Comparison of ENCODE assay signal across 9 cellular contexts in genomic region chr4:39458161-39458504, GRCh38. TPM values are rescaled to one million over a fixed set of nuclear protein-coding genes. Genes with fewer than 3 reads are reported as not detected.
DNase-seq lines count a peak whose midpoint lies in the region; ATAC-seq and TF ChIP-seq lines count a peak whose summit lies in the region.
"Not testable (repeated sequence)": the region's sequence is repeated elsewhere in the genome, so short reads cannot be mapped to it uniquely, and the experiment has no call there.
"Had no signal": no experiment of that assay in that cellular context is flagged by ENCODE, and none has a peak within 500 bp of the region (broad histone marks: within the 10 kb centered on the region; RNA-seq: fewer than 3 reads in every experiment).

No MANE protein-coding gene starts in this region.

- H4K20me1 ChIP-seq in neural cell (ENCODE audit: insufficient read depth): not testable (repeated sequence)

- H3F3A ChIP-seq in neural cell (ENCODE audit: insufficient read depth, low read length, poor library complexity, severe bottlenecking): not testable (repeated sequence)

- peak overlapping the region; percentile 100 for H2AFZ ChIP-seq in neural cell (ENCODE audit: low read depth, low read length)

- not testable (repeated sequence) for TF ChIP-seq RAD21 in neural cell (conservative IDR thresholded peaks at IDR 0.05)

- POLR2A ChIA-PET in CD4-positive, alpha-beta memory T cell (lab: Charles Lee; ENCODE audit: partially characterized antibody): interaction anchor here (0.6 to 4.1 kb wide), 18 partner anchors 8 to 843 kb away, joined by 3 to 39 read pairs (median 4); partner anchors contain the start of genes PDS5A, RFC1, SMIM14 and UBE2K

- H3K27ac ChIP-seq in CD4-positive, alpha-beta memory T cell (ENCODE audit: low read depth, low read length): peak overlapping the region; percentile 99
- H3K27ac ChIP-seq in RWPE2 (ENCODE audit: poor library complexity, severe bottlenecking): peak overlapping the region; percentile 82
- peak overlapping the region; percentile 91 for H3K27ac ChIP-seq in iPS-20b (ENCODE audit: low read length)
- H3K27ac ChIP-seq in neural cell (ENCODE audit: low read length): peak overlapping the region; percentile 95
- H3K27ac ChIP-seq in substantia nigra (ENCODE audit: low read depth, low read length, poor library complexity, severe bottlenecking): peak overlapping the region; percentile 85

- H3K4me1 ChIP-seq in CD4-positive, alpha-beta memory T cell (ENCODE audit: insufficient read depth, low read length): peaks cover 33% of the 10 kb centered on the region
- H3K4me1 ChIP-seq in RWPE2 (ENCODE audit: insufficient read depth, poor library complexity, severe bottlenecking); iPS-20b (ENCODE audit: insufficient read depth, low read length): not testable (repeated sequence)
- H3K4me1 ChIP-seq in endocrine pancreas (ENCODE audit: control insufficient read depth, insufficient read depth, low read length): peaks cover 16% of the 10 kb centered on the region

- peak overlapping the region; percentile 99 to 100 (median 100) for H3K27ac Mint-ChIP-seq in CD4-positive, alpha-beta memory T cell
- peak overlapping the region; percentile 100 for H3K27ac Mint-ChIP-seq in activated naive CD8-positive, alpha-beta T cell treated with anti-CD3 and anti-CD28 coated beads for 36 hours

- TF ChIP-seq EP300 in neural cell (conservative IDR thresholded peaks at IDR 0.05; ENCODE audit: poor library complexity, severe bottlenecking): not testable (repeated sequence)

- peak overlapping the region; percentile 96 to 97 for H3K4me3 ChIP-seq in CD4-positive, alpha-beta memory T cell (ENCODE audit: low read length in 2 of 2)
- H3K4me3 ChIP-seq in RWPE2 (ENCODE audit: severe bottlenecking) (peak overlapping the region; percentile 92), endocrine pancreas (ENCODE audit: control insufficient read depth, insufficient read depth, low read length) (peak overlapping the region; percentile 87), iPS-20b (ENCODE audit: low read length) (peak overlapping the region; percentile 98), neural cell (ENCODE audit: low read length) (peak overlapping the region; percentile 94)

- H3K4me1 Mint-ChIP-seq in CD4-positive, alpha-beta memory T cell: peaks cover 22 to 59% (median 33%) of the 10 kb centered on the region in 4 donors
- peaks cover 44% of the 10 kb centered on the region for H3K4me1 Mint-ChIP-seq in activated naive CD8-positive, alpha-beta T cell treated with anti-CD3 and anti-CD28 coated beads for 36 hours

- H3K9me3 Mint-ChIP-seq in CD4-positive, alpha-beta memory T cell; activated naive CD8-positive, alpha-beta T cell treated with anti-CD3 and anti-CD28 coated beads for 36 hours: not testable (repeated sequence)

- peak overlapping the region; percentile 96 to 99 (median 98) for H3K4me3 Mint-ChIP-seq in CD4-positive, alpha-beta memory T cell
- H3K4me3 Mint-ChIP-seq in activated naive CD8-positive, alpha-beta T cell treated with anti-CD3 and anti-CD28 coated beads for 36 hours: peak overlapping the region; percentile 94

- ATAC-seq in HG02973 (IDR thresholded peaks at IDR 0.05; ENCODE audit: unreplicated experiment): peak; percentile 1
- ATAC-seq in RWPE2 (ENCODE audit: low read depth): not testable (repeated sequence)

- H3K9me2 ChIP-seq in neural cell (ENCODE audit: insufficient read depth, low read length): not testable (repeated sequence)

- not testable (repeated sequence) for H3K9me3 ChIP-seq in CD4-positive, alpha-beta memory T cell (ENCODE audit: control insufficient read depth in 1 of 2, low read length in 2 of 2); RWPE2 (ENCODE audit: severe bottlenecking); endocrine pancreas (ENCODE audit: control insufficient read depth, low read length); iPS-20b (ENCODE audit: insufficient read depth, low read depth, low read length); neural cell (ENCODE audit: low read length)

- CTCF ChIA-PET in CD4-positive, alpha-beta memory T cell (lab: Charles Lee; ENCODE audit: partially characterized antibody): interaction anchor here (0.9 to 1.6 kb wide), 2 partner anchors 11 to 518 kb away, joined by 3 to 7 read pairs; no protein-coding TSS in a partner anchor

- H3K27me3 ChIP-seq in CD4-positive, alpha-beta memory T cell (ENCODE audit: insufficient read depth, low read length); RWPE2 (ENCODE audit: insufficient read depth, poor library complexity, severe bottlenecking); endocrine pancreas (ENCODE audit: control insufficient read depth, insufficient read depth, low read length); iPS-20b (ENCODE audit: insufficient read depth, low read length); neural cell (ENCODE audit: insufficient read depth, low read depth, low read length): not testable (repeated sequence)

- not testable (repeated sequence) for H3K27me3 Mint-ChIP-seq in CD4-positive, alpha-beta memory T cell; activated naive CD8-positive, alpha-beta T cell treated with anti-CD3 and anti-CD28 coated beads for 36 hours

- H3K9ac ChIP-seq in endocrine pancreas (ENCODE audit: control insufficient read depth, insufficient read depth, low read length) (peak overlapping the region; percentile 95), iPS-20b (ENCODE audit: low read depth, low read length) (peak overlapping the region; percentile 99), neural cell (ENCODE audit: low read length) (peak overlapping the region; percentile 97)

- peaks cover 22% of the 10 kb centered on the region for H3K79me2 ChIP-seq in neural cell (replicated peaks; ENCODE audit: insufficient read depth, low read length)

- peaks cover 39 to 65% of the 10 kb centered on the region in 2 donors for H3K36me3 Mint-ChIP-seq in CD4-positive, alpha-beta memory T cell
- peaks cover 68% of the 10 kb centered on the region for H3K36me3 Mint-ChIP-seq in activated naive CD8-positive, alpha-beta T cell treated with anti-CD3 and anti-CD28 coated beads for 36 hours

- H3K4me2 ChIP-seq in neural cell (ENCODE audit: low read length): peak overlapping the region; percentile 86

- DNase-seq in CD4-positive, alpha-beta memory T cell; RWPE2 (ENCODE audit: low spot score); activated naive CD8-positive, alpha-beta T cell treated with anti-CD3 and anti-CD28 coated beads for 36 hours; substantia nigra (lab: John Stamatoyannopoulos, UW): not testable (repeated sequence)

- peaks cover 39% of the 10 kb centered on the region for H3K36me3 ChIP-seq in CD4-positive, alpha-beta memory T cell (ENCODE audit: insufficient read depth, low read length)
- peaks cover 77% of the 10 kb centered on the region for H3K36me3 ChIP-seq in RWPE2 (ENCODE audit: low read depth)
- H3K36me3 ChIP-seq in endocrine pancreas (ENCODE audit: control insufficient read depth, insufficient read depth, low read length): not testable (repeated sequence)
- peaks cover 74% of the 10 kb centered on the region for H3K36me3 ChIP-seq in iPS-20b (ENCODE audit: insufficient read depth, low read depth, low read length)
- peaks cover 14% of the 10 kb centered on the region for H3K36me3 ChIP-seq in neural cell (ENCODE audit: insufficient read depth, low read length)

- not testable (repeated sequence) for TF ChIP-seq CTCF in RWPE2 (IDR thresholded peaks at IDR 0.05; ENCODE audit: poor library complexity, severe bottlenecking); neural cell (IDR thresholded peaks at IDR 0.05; ENCODE audit: poor library complexity, severe bottlenecking)

- intact Hi-C loops in CD4-positive, alpha-beta memory T cell (cut with micrococcal nuclease): loop anchor here (1.0 to 5.0 kb wide), 9 partner anchors 69 to 599 kb away; partner anchors contain the start of genes N4BP2, PDS5A, RFC1 and SMIM14

RNA-seq across cellular contexts. Expression of gene RPL9, which starts 0.6 kb away (rescaled TPM):
- 1,000 to 10,000 TPM; 2,318 to 2,449 TPM for total RNA-seq in CD4-positive, alpha-beta memory T cell
- 1,000 to 10,000 TPM; 2,416 to 2,913 TPM for polyA plus RNA-seq in CD4-positive, alpha-beta memory T cell
- 1,000 to 10,000 TPM; 1,739 to 1,814 TPM for total RNA-seq in activated naive CD8-positive, alpha-beta T cell treated with anti-CD3 and anti-CD28 coated beads for 36 hours
- polyA plus RNA-seq in neural cell: 5,091 and 5,676 TPM in 2 replicates
- 975 and 1,191 TPM in 2 replicates for polyA minus RNA-seq in neural cell

RNA-seq across cellular contexts. Expression of gene LIAS, which starts 0.7 kb away (rescaled TPM):
- total RNA-seq in CD4-positive, alpha-beta memory T cell: 10 to 100 TPM; 21.7 to 24.7 TPM
- 10 to 100 TPM; 13.2 to 17.7 TPM for polyA plus RNA-seq in CD4-positive, alpha-beta memory T cell
- 10 to 100 TPM; 44.1 to 46.3 TPM for total RNA-seq in activated naive CD8-positive, alpha-beta T cell treated with anti-CD3 and anti-CD28 coated beads for 36 hours
- polyA plus RNA-seq in neural cell: 20.8 and 24.6 TPM in 2 replicates
- polyA minus RNA-seq in neural cell: 11.9 and 16.4 TPM in 2 replicates

RNA-seq across cellular contexts. Expression of gene KLB, which starts 51.4 kb away (rescaled TPM):
- total RNA-seq in CD4-positive, alpha-beta memory T cell: not detected
- polyA plus RNA-seq in CD4-positive, alpha-beta memory T cell: under 1 TPM in 1 of 2 donors, not detected in 1; 0.06 TPM
- total RNA-seq in activated naive CD8-positive, alpha-beta T cell treated with anti-CD3 and anti-CD28 coated beads for 36 hours: not detected
- not detected in 2 replicates for polyA plus RNA-seq in neural cell
- polyA minus RNA-seq in neural cell: not detected in 2 replicates
- total RNA-seq: myocyte had no signal
